In the genomic region with DNA sequence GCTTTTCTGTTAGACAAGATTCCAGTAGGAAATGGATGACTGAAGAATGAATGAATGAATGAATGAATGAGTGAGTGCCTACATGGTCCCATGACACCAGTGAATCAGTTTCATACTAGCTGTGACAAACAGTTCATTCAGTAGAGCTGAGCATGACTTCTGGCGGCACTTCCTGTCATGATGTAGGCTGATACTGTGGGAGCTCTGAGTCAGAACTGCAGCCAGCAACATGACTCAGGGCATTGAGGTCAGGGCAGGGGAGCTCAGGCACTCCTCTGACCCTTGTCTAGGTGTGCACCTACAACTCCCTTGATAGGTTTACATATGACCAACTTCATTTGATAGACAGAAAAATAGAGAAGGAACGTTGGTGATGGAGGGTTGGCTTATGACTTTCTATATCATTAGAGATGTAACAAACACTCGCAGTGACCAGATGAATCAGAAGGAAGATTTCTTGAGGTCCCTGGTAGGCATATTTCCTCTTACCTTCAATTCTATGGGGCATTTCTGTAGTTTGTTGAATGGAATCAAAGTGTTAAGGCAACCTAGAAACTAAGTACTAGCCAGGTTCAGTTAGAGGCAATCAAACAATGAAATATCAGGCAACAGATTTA, we compare ENCODE assay signal across 8 cellular contexts.
A peak's percentile ranks its signal among the peaks of the same experiment; 100 is the strongest.
DNase-seq lines count a peak whose midpoint lies in the region; ATAC-seq and FAIRE-seq lines count a peak whose summit lies in the region.

No MANE protein-coding gene starts in this region.

- no peak overlapping the region for H3K4me3 Mint-ChIP-seq in activated naive CD4-positive, alpha-beta T cell treated with anti-CD3 and anti-CD28 coated beads for 36 hours

- intact Hi-C loops in activated naive CD4-positive, alpha-beta T cell treated with anti-CD3 and anti-CD28 coated beads for 36 hours (cut with micrococcal nuclease): loop anchor here (1.0 to 10.0 kb wide), 7 partner anchors 7 to 733 kb away; partner anchors contain the start of genes DTD2, HECTD1 and RNU6-8

- DNase-seq in RCC 7860 (ENCODE audit: low spot score) (peak; percentile 91), iris pigment epithelial cell (ENCODE audit: low read depth) (peak; percentile 90), NOMO-1 treated with DMSO at 0.1 percent for 48 hours (lab: John Stamatoyannopoulos, UW; ENCODE audit: unreplicated experiment) (no peak)
- DNase-seq in activated naive CD4-positive, alpha-beta T cell treated with anti-CD3 and anti-CD28 coated beads for 36 hours: peak; percentile 89
- peak; percentile 14 for DNase-seq in stimulated activated CD8-positive, alpha-beta memory T cell treated with anti-CD3 and anti-CD28 coated beads, Interleukin-15, amount 100 ng/mL, for 1 hour (ENCODE audit: low read depth)
- DNase-seq in effector CD4-positive, alpha-beta T cell: no peak

- FAIRE-seq in RCC 7860 (lab: Jason Lieb, UNC): peak; percentile 86

- CTCF ChIA-PET in activated naive CD4-positive, alpha-beta T cell treated with anti-CD3 and anti-CD28 coated beads for 36 hours (lab: Charles Lee): interaction anchor here (0.6 to 1.5 kb wide), 6 partner anchors 10 to 531 kb away, joined by 3 to 8 read pairs (median 4); no protein-coding TSS in a partner anchor

- peak overlapping the region; percentile 20 for H3K27ac Mint-ChIP-seq in activated naive CD4-positive, alpha-beta T cell treated with anti-CD3 and anti-CD28 coated beads for 36 hours

- H3K4me1 Mint-ChIP-seq in activated naive CD4-positive, alpha-beta T cell treated with anti-CD3 and anti-CD28 coated beads for 36 hours (ENCODE audit: low read depth): peaks cover 20% of the 10 kb centered on the region

- ATAC-seq in GM18861 (IDR thresholded peaks at IDR 0.05; ENCODE audit: unreplicated experiment): peak; percentile 99
- peak; percentile 100 for ATAC-seq in HG02885 (IDR thresholded peaks at IDR 0.05; ENCODE audit: poor library complexity, unreplicated experiment)

- H3K36me3 Mint-ChIP-seq in activated naive CD4-positive, alpha-beta T cell treated with anti-CD3 and anti-CD28 coated beads for 36 hours (ENCODE audit: low read depth): no peaks in the 10 kb centered on the region

- H3K27me3 Mint-ChIP-seq in activated naive CD4-positive, alpha-beta T cell treated with anti-CD3 and anti-CD28 coated beads for 36 hours (ENCODE audit: low read depth): no peaks in the 10 kb centered on the region

- no peaks in the 10 kb centered on the region for H3K9me3 Mint-ChIP-seq in activated naive CD4-positive, alpha-beta T cell treated with anti-CD3 and anti-CD28 coated beads for 36 hours

Comparison
In these comparisons a context has a peak if more than half of its experiments do, and no peak if none do; other contexts are left out.
1. DNase-seq: peak in RCC 7860 (single experiment), activated naive CD4-positive, alpha-beta T cell treated with anti-CD3 and anti-CD28 coated beads for 36 hours (single experiment), iris pigment epithelial cell (single experiment) and stimulated activated CD8-positive, alpha-beta memory T cell treated with anti-CD3 and anti-CD28 coated beads, Interleukin-15, amount 100 ng/mL, for 1 hour (single experiment); none in effector CD4-positive, alpha-beta T cell (single experiment) and NOMO-1 treated with DMSO at 0.1 percent for 48 hours (single experiment).